In the genomic region with DNA sequence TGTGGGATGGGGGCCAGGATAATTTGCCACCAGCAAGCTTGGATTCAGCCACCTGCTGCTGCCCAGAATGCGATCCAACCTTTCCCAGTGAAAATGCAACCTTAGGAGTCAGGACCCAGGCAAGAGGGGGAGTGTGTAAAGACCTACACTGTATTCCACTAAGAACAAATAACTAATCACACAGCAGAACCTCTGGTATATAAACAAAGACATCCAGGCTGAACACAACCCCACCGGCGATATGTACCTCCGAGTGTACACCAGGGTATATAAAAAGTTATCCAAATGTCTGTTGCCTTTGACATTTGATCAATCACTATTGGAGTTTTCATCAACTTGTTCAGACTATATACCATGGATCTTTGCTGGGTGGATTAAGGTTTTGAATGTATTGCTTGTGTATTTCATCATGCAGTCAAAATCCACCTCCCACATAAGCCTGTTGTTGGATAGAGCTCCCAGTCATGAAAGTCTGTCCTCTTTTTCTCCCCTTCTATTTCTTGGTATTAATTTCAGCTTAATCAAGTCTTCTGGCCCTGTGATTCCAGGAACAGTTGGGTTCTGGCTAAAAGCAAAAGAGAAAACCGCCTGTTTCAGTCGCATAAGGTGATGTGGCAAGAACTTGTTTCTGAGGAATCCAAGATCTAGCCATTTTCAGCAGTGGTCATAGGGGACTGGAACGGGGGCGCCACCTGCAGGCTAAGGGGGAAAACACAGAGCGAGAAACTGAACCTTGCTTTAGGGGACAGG, we compare ENCODE assay signal across 8 cellular contexts.
DNase-seq lines count a peak whose midpoint lies in the region; ATAC-seq and TF ChIP-seq lines count a peak whose summit lies in the region.

No MANE protein-coding gene starts in this region.

- intact Hi-C loops in left ventricle myocardium superior (cut with micrococcal nuclease), result loop anchor here (2.0 kb wide), 1 partner anchor 448 kb away; no protein-coding TSS in a partner anchor

- H3K4me1 Mint-ChIP-seq in T-helper 17 cell, result peaks cover 12% of the 10 kb centered on the region

- no peaks in the 10 kb centered on the region for H3K27me3 Mint-ChIP-seq in T-helper 17 cell

- H3K36me3 Mint-ChIP-seq in T-helper 17 cell (ENCODE audit: low read depth), result no peaks in the 10 kb centered on the region

- no peak overlapping the region for H3K4me3 ChIP-seq in retinal pigment epithelial cell (ENCODE audit: low read length)

- TF ChIP-seq CTCF in retinal pigment epithelial cell (conservative IDR thresholded peaks at IDR 0.05; ENCODE audit: low read depth, low read length), result peak; percentile 99

- no peak overlapping the region for H3K27ac Mint-ChIP-seq in T-helper 17 cell

- DNase-seq in COLO829 (ENCODE audit: low spot score) (peak; percentile 63), NCI-H1417 (lab: John Stamatoyannopoulos, UW) (peak; percentile 64 to 88 (median 72)), T-helper 17 cell (peak; percentile 47 to 67 (median 49)), amniotic epithelial cell (ENCODE audit: low read depth) (peak; percentile 80), left ventricle myocardium superior (peak; percentile 78), retinal pigment epithelial cell (ENCODE audit: low read depth) (no peak)

- ATAC-seq in GM21786 (IDR thresholded peaks at IDR 0.05; ENCODE audit: unreplicated experiment), result peak; percentile 60
- peak; percentile 89 for ATAC-seq in T-helper 17 cell
- peak; percentile 81 for ATAC-seq in left ventricle myocardium superior
- no peak for ATAC-seq in HG03469 (IDR thresholded peaks at IDR 0.05; ENCODE audit: unreplicated experiment)

- H3K4me3 Mint-ChIP-seq in T-helper 17 cell, result peak overlapping the region; percentile 19

- no peaks in the 10 kb centered on the region for H3K9me3 ChIP-seq in T-helper 17 cell (ENCODE audit: control insufficient read depth, low read length, poor library complexity, severe bottlenecking)
